Comparison of ENCODE assay signal across 13 cellular contexts in the genomic region with DNA sequence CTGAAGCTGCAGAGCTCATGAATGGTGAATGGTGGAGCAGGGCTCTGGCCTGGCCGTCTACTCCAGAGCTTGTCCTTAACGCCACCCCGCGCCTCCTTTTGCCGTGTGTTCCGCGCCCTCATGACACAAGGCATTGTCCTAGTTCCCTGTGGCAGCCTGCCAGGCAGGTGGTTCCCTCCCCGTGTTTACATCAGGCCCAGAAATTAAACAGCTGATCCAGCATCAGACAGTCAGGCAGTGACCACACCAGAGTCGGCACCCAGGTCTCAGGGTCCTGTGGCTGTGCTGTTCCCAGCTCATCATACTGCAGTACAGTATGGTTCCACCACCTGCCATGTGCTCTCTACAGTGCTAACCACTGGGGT.
DNase-seq lines count a peak whose midpoint lies in the region; ATAC-seq and TF ChIP-seq lines count a peak whose summit lies in the region.
"Had no signal": no experiment of that assay in that cellular context is flagged by ENCODE, and none has a peak within 500 bp of the region (broad histone marks: within the 10 kb centered on the region; RNA-seq: fewer than 3 reads in every experiment).

No MANE protein-coding gene starts in this region.

- peak overlapping the region in 1 of 2 experiments; percentile 72 for H3K14ac ChIP-seq in mesenchymal stem cell (ENCODE audit: low read length in 2 of 2)

- no peak overlapping the region for H3K9ac ChIP-seq in mesenchymal stem cell (ENCODE audit: low read length)

- peak overlapping the region; percentile 44 for H3K4me3 Mint-ChIP-seq in activated naive CD8-positive, alpha-beta T cell
- H3K4me3 Mint-ChIP-seq in naive B cell = peak overlapping the region; percentile 16 to 96 (median 90)
- no peak overlapping the region for H3K4me3 Mint-ChIP-seq in GM23338

- H3K27ac Mint-ChIP-seq in activated naive CD8-positive, alpha-beta T cell = peak overlapping the region; percentile 100
- peak overlapping the region in 3 of 6 donors; percentile 63 to 93 (median 92) for H3K27ac Mint-ChIP-seq in naive B cell
- no peak overlapping the region for H3K27ac Mint-ChIP-seq in GM23338

- no peaks in the 10 kb centered on the region for H3F3A ChIP-seq in GM23338 (replicated peaks; ENCODE audit: low read depth)

- no peak overlapping the region for H2BK12ac ChIP-seq in mesenchymal stem cell (ENCODE audit: low read length in 2 of 2)

- peaks cover 62% of the 10 kb centered on the region for H3K4me1 Mint-ChIP-seq in activated naive CD8-positive, alpha-beta T cell (ENCODE audit: low read depth)
- peaks cover 44 to 77% (median 68%) of the 10 kb centered on the region in 3 donors for H3K4me1 Mint-ChIP-seq in naive B cell
- peaks cover 12% of the 10 kb centered on the region for H3K4me1 Mint-ChIP-seq in GM23338

- no peak overlapping the region for H3K18ac ChIP-seq in mesenchymal stem cell (ENCODE audit: low read depth in 1 of 2, low read length in 2 of 2)

- H3K4me1 ChIP-seq in GM23338 (ENCODE audit: insufficient read depth) = peaks cover 8% of the 10 kb centered on the region; the same call in 1 of the 2 replicates
- H3K4me1 ChIP-seq in OCI-LY7 (ENCODE audit: insufficient read depth, low read length, poor library complexity, severe bottlenecking) = peaks cover 14% of the 10 kb centered on the region
- no peaks in the 10 kb centered on the region for H3K4me1 ChIP-seq in mesenchymal stem cell (ENCODE audit: control insufficient read depth, insufficient read depth, low read depth, low read length)
- H3K4me1 ChIP-seq: breast epithelium had no signal

- no peaks in the 10 kb centered on the region for H3K9me3 Mint-ChIP-seq in activated naive CD8-positive, alpha-beta T cell (ENCODE audit: low read depth)
- H3K9me3 Mint-ChIP-seq in naive B cell = no peaks in the 10 kb centered on the region
- H3K9me3 Mint-ChIP-seq in GM23338 = no peaks in the 10 kb centered on the region

- H3K36me3 ChIP-seq in GM23338 (ENCODE audit: insufficient read depth) = no peaks in the 10 kb centered on the region
- no peaks in the 10 kb centered on the region for H3K36me3 ChIP-seq in OCI-LY7 (ENCODE audit: insufficient read depth, low read length)
- H3K36me3 ChIP-seq in mesenchymal stem cell (ENCODE audit: control insufficient read depth in 1 of 2, insufficient read depth in 2 of 2, low read depth in 1 of 2, low read length in 2 of 2) = no peaks in the 10 kb centered on the region
- H3K36me3 ChIP-seq: breast epithelium, tibial artery had no signal

- intact Hi-C loops in OCI-LY7 (cut with micrococcal nuclease; ENCODE audit: unreplicated experiment) = no loop called here

- no peak overlapping the region for H4K8ac ChIP-seq in mesenchymal stem cell (ENCODE audit: low read length)

- POLR2A ChIA-PET in OCI-LY7 (lab: Charles Lee) = interaction anchor here (0.9 kb wide), 1 partner anchor 18 kb away, joined by 3 read pairs; no protein-coding TSS in a partner anchor

- H3K27me3 ChIP-seq in GM23338 (ENCODE audit: insufficient read depth) (no peaks in the 10 kb centered on the region), mesenchymal stem cell (ENCODE audit: control insufficient read depth in 1 of 2, insufficient read depth in 1 of 2, low read length in 2 of 2) (peaks cover 30 to 39% of the 10 kb centered on the region in 2 experiments)
- H3K27me3 ChIP-seq: tibial artery had no signal

- no peak overlapping the region for H2BK120ac ChIP-seq in mesenchymal stem cell (ENCODE audit: low read depth, low read length)

- H3K9me3 ChIP-seq in OCI-LY7 (ENCODE audit: low read length) (no peaks in the 10 kb centered on the region), mesenchymal stem cell (ENCODE audit: control insufficient read depth, low read length) (no peaks in the 10 kb centered on the region)
- H3K9me3 ChIP-seq: breast epithelium, tibial artery had no signal

- peak in 2 of 3 experiments; percentile 36 to 64 for DNase-seq in NCI-H1417 (lab: John Stamatoyannopoulos, UW)
- DNase-seq in NCI-H1417 treated with DMSO at 0.1 percent for 48 hours (lab: John Stamatoyannopoulos, UW) = no peak
- peak; percentile 50 for DNase-seq in NCI-H1092 (lab: John Stamatoyannopoulos, UW)
- DNase-seq in naive B cell = no peak
- DNase-seq in GM23338 (ENCODE audit: low spot score) = no peak
- no peak for DNase-seq in OCI-LY7 (ENCODE audit: low spot score)
- DNase-seq in mesenchymal stem cell = no peak
- DNase-seq: EL, NCI-H524, tibial artery had no signal

- H4K91ac ChIP-seq in mesenchymal stem cell (ENCODE audit: low read length) = no peak overlapping the region

- TF ChIP-seq CTCF in GM23338 (conservative IDR thresholded peaks at IDR 0.05; ENCODE audit: low read depth in 2 of 2) = no peak
- no peak for TF ChIP-seq CTCF in OCI-LY7 (conservative IDR thresholded peaks at IDR 0.05; ENCODE audit: low read length)

- BruUV-seq in OCI-LY7 (replicated peaks; lab: Mats Ljungman, UMichigan) = no TSS peak

- H3K4me2 ChIP-seq in GM23338 = no peak overlapping the region
- no peak overlapping the region for H3K4me2 ChIP-seq in OCI-LY7 (ENCODE audit: low read length)
- no peak overlapping the region for H3K4me2 ChIP-seq in mesenchymal stem cell (ENCODE audit: low read length, poor library complexity, severe bottlenecking)

- H2AK5ac ChIP-seq in mesenchymal stem cell (ENCODE audit: low read length, severe bottlenecking) = no peak overlapping the region

- ATAC-seq in naive B cell (ENCODE audit: low read depth in 2 of 2) = no peak
- no peak for ATAC-seq in GM23338

- H3K27ac ChIP-seq in GM23338 (ENCODE audit: low read depth) (no peak overlapping the region), OCI-LY7 (ENCODE audit: low read depth, low read length, poor library complexity, severe bottlenecking) (no peak overlapping the region), mesenchymal stem cell (ENCODE audit: low read length, poor library complexity, severe bottlenecking) (no peak overlapping the region)
- H3K27ac ChIP-seq: 22Rv1, breast epithelium, tibial artery had no signal

- H3K9me2 ChIP-seq in GM23338 (ENCODE audit: insufficient read depth) (no peaks in the 10 kb centered on the region), OCI-LY7 (ENCODE audit: insufficient read depth, low read length) (no peaks in the 10 kb centered on the region)

- H3K4ac ChIP-seq in mesenchymal stem cell (ENCODE audit: low read depth in 1 of 2, low read length in 2 of 2) = no peak overlapping the region

- H3K79me2 ChIP-seq in GM23338 (replicated peaks; ENCODE audit: insufficient read depth) (peaks cover 41% of the 10 kb centered on the region), OCI-LY7 (ENCODE audit: insufficient read depth, low read depth, low read length) (no peaks in the 10 kb centered on the region)

- H2AFZ ChIP-seq in GM23338 (no peak overlapping the region), OCI-LY7 (ENCODE audit: low read length) (no peak overlapping the region), mesenchymal stem cell (ENCODE audit: low read depth, low read length) (no peak overlapping the region)

- no peaks in the 10 kb centered on the region for H3K27me3 Mint-ChIP-seq in activated naive CD8-positive, alpha-beta T cell
- no peaks in the 10 kb centered on the region for H3K27me3 Mint-ChIP-seq in naive B cell
- H3K27me3 Mint-ChIP-seq in GM23338 (ENCODE audit: insufficient read depth, low read depth, poor library complexity) = peaks cover 1% of the 10 kb centered on the region

- H3K4me3 ChIP-seq in GM23338 (no peak overlapping the region), OCI-LY7 (ENCODE audit: low read depth, low read length, poor library complexity, severe bottlenecking) (no peak overlapping the region), mesenchymal stem cell (ENCODE audit: insufficient read depth in 1 of 2, low read depth in 1 of 2, low read length in 2 of 2) (no peak overlapping the region)
- H3K4me3 ChIP-seq: breast epithelium, tibial artery had no signal

- H3K36me3 Mint-ChIP-seq in activated naive CD8-positive, alpha-beta T cell = no peaks in the 10 kb centered on the region
- no peaks in the 10 kb centered on the region for H3K36me3 Mint-ChIP-seq in naive B cell
- no peaks in the 10 kb centered on the region for H3K36me3 Mint-ChIP-seq in GM23338 (ENCODE audit: low read depth)

- H2BK15ac ChIP-seq in mesenchymal stem cell (ENCODE audit: low read depth, poor library complexity, severe bottlenecking) = no peak overlapping the region

- H3K79me1 ChIP-seq in mesenchymal stem cell (replicated peaks; ENCODE audit: low read length, poor library complexity, severe bottlenecking) = no peaks in the 10 kb centered on the region

- 95% methylated on average over 9 of the region's 9 CpGs for WGBS in mesenchymal stem cell

- H4K20me1 ChIP-seq in GM23338 (replicated peaks; ENCODE audit: insufficient read depth) (peaks cover 3% of the 10 kb centered on the region; the same call in 1 of the 2 replicates), OCI-LY7 (ENCODE audit: insufficient read depth, low read length) (no peaks in the 10 kb centered on the region)

- CTCF ChIA-PET in OCI-LY7 (lab: Charles Lee; ENCODE audit: unreplicated experiment) = no interaction called here

- H2BK5ac ChIP-seq in mesenchymal stem cell (ENCODE audit: low read depth, low read length, poor library complexity, severe bottlenecking) = no peak overlapping the region

- H3K23ac ChIP-seq in mesenchymal stem cell (ENCODE audit: low read length in 2 of 2) = peak overlapping the region in 1 of 2 experiments; percentile 18

TF ChIP-seq in GM23338, 12 proteins besides CTCF, POLR2A, EP300 and RAD21:
- TF ChIP-seq STAT1 (IDR thresholded peaks at IDR 0.05; ENCODE audit: unreplicated experiment) (no peak), ETS1 (IDR thresholded peaks at IDR 0.05) (no peak), EZH2phosphoT487 (IDR thresholded peaks at IDR 0.05; ENCODE audit: unreplicated experiment) (no peak), NANOG (IDR thresholded peaks at IDR 0.05; ENCODE audit: borderline replicate concordance) (no peak), EZH2 (IDR thresholded peaks at IDR 0.05; ENCODE audit: low read depth, unreplicated experiment) (no peak), JUNB (IDR thresholded peaks at IDR 0.05; ENCODE audit: unreplicated experiment) (no peak), POLR2AphosphoS5 (IDR thresholded peaks at IDR 0.05; ENCODE audit: low read depth) (no peak), ZNF114 (CRISPR knock-in tag; IDR thresholded peaks at IDR 0.05) (no peak)
TF ChIP-seq in GM23338: peak in this region for 0.

Comparison
In these comparisons a context has a peak if more than half of its experiments do, and no peak if none do; other contexts are left out.
1. DNase-seq: peak in NCI-H1417 (2 of 3) and NCI-H1092 (single experiment); none in NCI-H1417 treated with DMSO at 0.1 percent for 48 hours (single experiment), naive B cell (single experiment), GM23338 (single experiment), OCI-LY7 (single experiment) and mesenchymal stem cell (single experiment).